In genomic region chr1:3471356-3472087, GRCh38 we compare ENCODE assay signal across 1 cellular context.
TF ChIP-seq lines count a peak whose summit lies in the region.

No MANE protein-coding gene starts in this region.

TF ChIP-seq in K562, 482 proteins besides CTCF, POLR2A, EP300 and RAD21 (continued from another document):
- TF ChIP-seq SNIP1 (IDR thresholded peaks at IDR 0.05; ENCODE audit: low read depth) (no peak), KDM4B (IDR thresholded peaks at IDR 0.05; ENCODE audit: borderline replicate concordance in 2 of 2, low read depth in 1 of 2) (no peak)
